Comparison of ENCODE assay signal across 19 cellular contexts in genomic region chr3:114892117-114892870, GRCh38.
DNase-seq lines count a peak whose midpoint lies in the region; ATAC-seq, FAIRE-seq and TF ChIP-seq lines count a peak whose summit lies in the region.
"Had no signal": no experiment of that assay in that cellular context is flagged by ENCODE, and none has a peak within 500 bp of the region (broad histone marks: within the 10 kb centered on the region; RNA-seq: fewer than 3 reads in every experiment).

No MANE protein-coding gene starts in this region.

- CTCF ChIA-PET in activated CD4-positive, alpha-beta T cell treated with anti-CD3 and anti-CD28 coated beads for 36 hours (lab: Charles Lee), result no interaction called here

- FAIRE-seq in kidney (lab: Jason Lieb, UNC), result no peak

- H3K27ac ChIP-seq in gastrocnemius medialis (peak overlapping the region; percentile 68 to 84 (median 76)), kidney (ENCODE audit: low read depth in 2 of 2, low read length in 2 of 2) (peak overlapping the region in 1 of 2 donors; percentile 13)
- H3K27ac ChIP-seq: tibial artery had no signal

- peak; percentile 20 for ATAC-seq in Right ventricle myocardium inferior
- ATAC-seq in gastrocnemius medialis, result peak; percentile 97 to 99
- no peak for ATAC-seq in activated CD4-positive, alpha-beta T cell treated with anti-CD3 and anti-CD28 coated beads for 36 hours
- ATAC-seq: activated CD4-positive, CD25-positive, alpha-beta regulatory T cell treated with anti-CD3 and anti-CD28 coated beads, Interleukin-2, amount 50 U/mL, for 24 hours; CD8-positive, alpha-beta T cell; effector memory CD8-positive, alpha-beta T cell; natural killer cell treated with Interleukin-12 subunit alpha and Interleukin-12 subunit beta and Interleukin-15 and Interleukin-18, amount 100 ng/mL, for 72 hours; Panc1 had no signal

- H3K27me3 ChIP-seq in gastrocnemius medialis, result no peaks in the 10 kb centered on the region
- H3K27me3 ChIP-seq: tibial artery had no signal

- H3K4me3 ChIP-seq in gastrocnemius medialis, result peak overlapping the region in 1 of 4 donors; percentile 16
- no peak overlapping the region for H3K4me3 ChIP-seq in kidney (ENCODE audit: low read length in 2 of 2)
- H3K4me3 ChIP-seq: lung, tibial artery had no signal

- H3K9ac ChIP-seq in kidney (ENCODE audit: low read length in 2 of 2), result no peak overlapping the region

- peak overlapping the region in 1 of 5 experiments; percentile 40 for H3K4me3 Mint-ChIP-seq in brain
- no peak overlapping the region for H3K4me3 Mint-ChIP-seq in activated CD4-positive, alpha-beta T cell treated with anti-CD3 and anti-CD28 coated beads for 36 hours
- H3K4me3 Mint-ChIP-seq: activated naive CD4-positive, alpha-beta T cell treated with anti-CD3 and anti-CD28 coated beads, Interleukin-2, amount 50 U/mL, for 24 hours; CD8-positive, alpha-beta T cell; effector memory CD8-positive, alpha-beta T cell; natural killer cell treated with Interleukin-12 subunit alpha and Interleukin-12 subunit beta and Interleukin-15 and Interleukin-18, amount 100 ng/mL, for 72 hours had no signal

- H3K4me1 ChIP-seq in gastrocnemius medialis (peaks cover 37 to 45% of the 10 kb centered on the region in 2 donors), kidney (ENCODE audit: control insufficient read depth in 1 of 2, insufficient read depth in 1 of 2, low read depth in 1 of 2, low read length in 2 of 2) (peaks cover 3 to 10% of the 10 kb centered on the region in 2 donors)
- H3K4me1 ChIP-seq: tibial artery had no signal

- H3K9me3 Mint-ChIP-seq in brain, result peaks cover 0 to 3% (median 0%) of the 10 kb centered on the region in 5 experiments
- no peaks in the 10 kb centered on the region for H3K9me3 Mint-ChIP-seq in activated CD4-positive, alpha-beta T cell treated with anti-CD3 and anti-CD28 coated beads for 36 hours (ENCODE audit: low read depth)
- H3K9me3 Mint-ChIP-seq: activated naive CD4-positive, alpha-beta T cell treated with anti-CD3 and anti-CD28 coated beads, Interleukin-2, amount 50 U/mL, for 24 hours; CD8-positive, alpha-beta T cell; effector memory CD8-positive, alpha-beta T cell; natural killer cell treated with Interleukin-12 subunit alpha and Interleukin-12 subunit beta and Interleukin-15 and Interleukin-18, amount 100 ng/mL, for 72 hours had no signal

- intact Hi-C loops in Right ventricle myocardium inferior (cut with DNase I) (no loop called here), cardiac septum (cut with DNase I) (no loop called here), gastrocnemius medialis (cut with DNase I; ENCODE audit: low total_unique reads) (loop anchor here (10.0 kb wide), 2 partner anchors 267 to 527 kb away; no protein-coding TSS in a partner anchor), kidney (cut with DNase I) (no loop called here)
- intact Hi-C loops in activated CD4-positive, alpha-beta T cell treated with anti-CD3 and anti-CD28 coated beads for 36 hours (cut with DNase I, micrococcal nuclease), result no loop called here

- H3K36me3 Mint-ChIP-seq in brain, result no peaks in the 10 kb centered on the region
- H3K36me3 Mint-ChIP-seq in activated CD4-positive, alpha-beta T cell treated with anti-CD3 and anti-CD28 coated beads for 36 hours (ENCODE audit: low read depth), result peaks cover 6% of the 10 kb centered on the region
- H3K36me3 Mint-ChIP-seq: natural killer cell treated with Interleukin-12 subunit alpha and Interleukin-12 subunit beta and Interleukin-15 and Interleukin-18, amount 100 ng/mL, for 72 hours had no signal

- H3K9me3 ChIP-seq in gastrocnemius medialis (no peaks in the 10 kb centered on the region), kidney (ENCODE audit: control insufficient read depth in 1 of 2, low read length in 2 of 2) (no peaks in the 10 kb centered on the region)
- H3K9me3 ChIP-seq: tibial artery had no signal

- H3K36me3 ChIP-seq in gastrocnemius medialis (no peaks in the 10 kb centered on the region), kidney (ENCODE audit: control insufficient read depth in 1 of 2, insufficient read depth in 2 of 2, low read length in 2 of 2) (no peaks in the 10 kb centered on the region)
- H3K36me3 ChIP-seq: tibial artery had no signal

- no peaks in the 10 kb centered on the region for H3K27me3 Mint-ChIP-seq in brain
- no peaks in the 10 kb centered on the region for H3K27me3 Mint-ChIP-seq in activated CD4-positive, alpha-beta T cell treated with anti-CD3 and anti-CD28 coated beads for 36 hours
- H3K27me3 Mint-ChIP-seq: activated naive CD4-positive, alpha-beta T cell treated with anti-CD3 and anti-CD28 coated beads, Interleukin-2, amount 50 U/mL, for 24 hours; effector memory CD8-positive, alpha-beta T cell; natural killer cell treated with Interleukin-12 subunit alpha and Interleukin-12 subunit beta and Interleukin-15 and Interleukin-18, amount 100 ng/mL, for 72 hours had no signal

- H3K4me1 Mint-ChIP-seq in brain, result peaks cover 20% of the 10 kb centered on the region
- H3K4me1 Mint-ChIP-seq in activated CD4-positive, alpha-beta T cell treated with anti-CD3 and anti-CD28 coated beads for 36 hours, result no peaks in the 10 kb centered on the region

- no peak for DNase-seq in Right ventricle myocardium inferior (ENCODE audit: missing footprints)
- DNase-seq in cardiac septum (ENCODE audit: low spot score), result no peak
- DNase-seq in NCI-H2171 treated with DMSO at 0.1 percent for 48 hours (lab: John Stamatoyannopoulos, UW), result peak; percentile 96
- peak; percentile 58 to 70 for DNase-seq in gastrocnemius medialis
- no peak for DNase-seq in kidney
- no peak for DNase-seq in activated effector memory CD4-positive, alpha-beta T cell treated with Interleukin-2 at 50 U/mL for 16 hours
- DNase-seq in activated CD4-positive, alpha-beta T cell treated with anti-CD3 and anti-CD28 coated beads for 36 hours, result no peak
- DNase-seq: ACHN; activated CD8-positive, alpha-beta memory T cell treated with anti-CD3 and anti-CD28 coated beads, Interleukin-2, amount 50 U/mL, for 48 hours; CD8-positive, alpha-beta T cell; effector memory CD8-positive, alpha-beta T cell; stimulated activated CD8-positive, alpha-beta memory T cell treated with anti-CD3 and anti-CD28 coated beads, Interleukin-4, amount 100 ng/mL, for 48 hours; tibial artery had no signal

- TF ChIP-seq CTCF in brain (conservative IDR thresholded peaks at IDR 0.05), result no peak
- TF ChIP-seq CTCF in gastrocnemius medialis (IDR thresholded peaks at IDR 0.05 in 4 of 5, conservative IDR thresholded peaks at IDR 0.05 in 1 of 5), result no peak
- TF ChIP-seq CTCF in kidney (IDR thresholded peaks at IDR 0.05; ENCODE audit: borderline replicate concordance, extremely low read depth, insufficient read depth), result no peak

- in situ Hi-C loops in gastrocnemius medialis (cut with MboI; ENCODE audit: low sequenced_read_pairs in 4 of 4), result no loop called here

- H3K27ac Mint-ChIP-seq in brain, result peak overlapping the region in 4 of 5 experiments; percentile 65 to 92 (median 73)
- H3K27ac Mint-ChIP-seq in activated CD4-positive, alpha-beta T cell treated with anti-CD3 and anti-CD28 coated beads for 36 hours, result no peak overlapping the region
- H3K27ac Mint-ChIP-seq: activated naive CD4-positive, alpha-beta T cell treated with anti-CD3 and anti-CD28 coated beads, Interleukin-2, amount 50 U/mL, for 24 hours; CD8-positive, alpha-beta T cell; effector memory CD8-positive, alpha-beta T cell; natural killer cell treated with Interleukin-12 subunit alpha and Interleukin-12 subunit beta and Interleukin-15 and Interleukin-18, amount 100 ng/mL, for 72 hours had no signal

- POLR2A ChIA-PET in activated CD4-positive, alpha-beta T cell treated with anti-CD3 and anti-CD28 coated beads for 36 hours (lab: Charles Lee), result no interaction called here

- TF ChIP-seq POLR2A in gastrocnemius medialis (IDR thresholded peaks at IDR 0.05), result no peak

Comparison
In these comparisons a context has a peak if more than half of its experiments do, and no peak if none do; other contexts are left out.
1. DNase-seq: peak in NCI-H2171 treated with DMSO at 0.1 percent for 48 hours (single experiment) and gastrocnemius medialis (2 of 2); none in Right ventricle myocardium inferior (single experiment), cardiac septum (single experiment), kidney (single experiment), activated effector memory CD4-positive, alpha-beta T cell treated with Interleukin-2 at 50 U/mL for 16 hours (single experiment) and activated CD4-positive, alpha-beta T cell treated with anti-CD3 and anti-CD28 coated beads for 36 hours (single experiment).